In the genomic region with DNA sequence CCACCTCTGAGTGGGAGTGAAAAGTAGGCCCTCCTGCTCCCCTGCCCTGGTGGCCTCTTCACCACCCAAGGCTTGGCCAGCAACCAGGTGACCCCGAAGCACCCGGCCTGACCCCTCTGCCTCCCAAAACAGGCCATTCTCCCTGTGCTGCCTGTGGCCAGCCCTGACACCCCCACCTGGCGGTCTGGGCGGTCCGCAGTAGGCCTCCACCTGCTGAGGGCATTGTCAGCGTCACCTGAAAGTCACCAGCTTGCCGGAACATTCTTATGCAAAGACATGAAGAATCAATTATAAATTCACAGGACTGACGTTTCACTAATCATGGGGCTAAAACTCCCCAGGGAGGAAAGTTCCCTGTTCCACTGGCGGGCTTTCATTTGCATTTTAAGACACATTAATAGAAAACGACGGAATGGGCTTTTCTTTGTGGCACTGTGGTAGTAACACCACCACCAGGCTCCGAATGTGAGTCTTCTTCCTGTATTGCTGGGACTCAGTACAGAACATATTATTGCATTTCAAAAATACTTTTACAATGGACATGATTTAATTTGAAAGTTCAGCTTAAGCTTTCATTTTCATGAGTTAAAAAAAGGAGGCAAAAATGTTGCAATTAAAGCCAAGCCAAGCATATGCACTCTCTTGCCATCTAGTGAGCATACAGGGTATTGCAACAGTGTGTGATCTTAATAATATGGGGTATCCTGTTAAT, we compare ENCODE assay signal across 8 cellular contexts. TPM values are rescaled to one million over a fixed set of nuclear protein-coding genes. Genes with fewer than 3 reads are reported as not detected.
A peak's percentile ranks its signal among the peaks of the same experiment; 100 is the strongest.
DNase-seq lines count a peak whose midpoint lies in the region; ATAC-seq and TF ChIP-seq lines count a peak whose summit lies in the region.

No MANE protein-coding gene starts in this region.

- peak; percentile 82 for DNase-seq in DMS 273 (lab: John Stamatoyannopoulos, UW; ENCODE audit: unreplicated experiment)
- DNase-seq in DMS 273 treated with DMSO at 0.1 percent for 48 hours (lab: John Stamatoyannopoulos, UW) = no peak
- DNase-seq in NCI-H2171 (lab: John Stamatoyannopoulos, UW) = peak; percentile 30
- DNase-seq in activated naive CD8-positive, alpha-beta T cell treated with anti-CD3 and anti-CD28 coated beads for 36 hours = peak; percentile 21
- DNase-seq in heart left ventricle = peak in 2 of 5 donors; percentile 24 to 55
- peak; percentile 62 for DNase-seq in sciatic nerve (ENCODE audit: low spot score)

- H3K27ac ChIP-seq in heart left ventricle = peak overlapping the region in 7 of 12 donors; percentile 10 to 87 (median 80)

- ATAC-seq in GM19035 (IDR thresholded peaks at IDR 0.05; ENCODE audit: unreplicated experiment) = peak; percentile 71
- ATAC-seq in HG03064 (IDR thresholded peaks at IDR 0.05; ENCODE audit: low read depth, unreplicated experiment) = peak; percentile 66
- ATAC-seq in heart left ventricle = no peak
- peak; percentile 36 for ATAC-seq in sciatic nerve

- no peaks in the 10 kb centered on the region for H3K9me3 Mint-ChIP-seq in activated naive CD8-positive, alpha-beta T cell treated with anti-CD3 and anti-CD28 coated beads for 36 hours

- no peaks in the 10 kb centered on the region for H3K27me3 Mint-ChIP-seq in activated naive CD8-positive, alpha-beta T cell treated with anti-CD3 and anti-CD28 coated beads for 36 hours

- 63 to 85% (median 67%) methylated on average over 12 of the region's 12 CpGs for WGBS in heart left ventricle, 4 donors

- H3K27ac Mint-ChIP-seq in activated naive CD8-positive, alpha-beta T cell treated with anti-CD3 and anti-CD28 coated beads for 36 hours = peak overlapping the region; percentile 84

- H3K4me1 ChIP-seq in heart left ventricle = peaks cover 0 to 62% (median 42%) of the 10 kb centered on the region in 12 donors

- peaks cover 0 to 67% (median 36%) of the 10 kb centered on the region in 9 donors for H3K36me3 ChIP-seq in heart left ventricle

- no peak overlapping the region for H3K4me3 Mint-ChIP-seq in activated naive CD8-positive, alpha-beta T cell treated with anti-CD3 and anti-CD28 coated beads for 36 hours

- peak; percentile 86 to 97 (median 96) for TF ChIP-seq CTCF in heart left ventricle (IDR thresholded peaks at IDR 0.05)

- no peak for TF ChIP-seq POLR2A in heart left ventricle (IDR thresholded peaks at IDR 0.05)

- H3K36me3 Mint-ChIP-seq in activated naive CD8-positive, alpha-beta T cell treated with anti-CD3 and anti-CD28 coated beads for 36 hours = peaks cover 3% of the 10 kb centered on the region

- H3K4me3 ChIP-seq in heart left ventricle = peak overlapping the region in 1 of 12 donors; percentile 14

- no peaks in the 10 kb centered on the region for H3K27me3 ChIP-seq in heart left ventricle

- H3K4me1 Mint-ChIP-seq in activated naive CD8-positive, alpha-beta T cell treated with anti-CD3 and anti-CD28 coated beads for 36 hours = peaks cover 9% of the 10 kb centered on the region

- H3K9me3 ChIP-seq in heart left ventricle = no peaks in the 10 kb centered on the region

- intact Hi-C loops in heart left ventricle (cut with DNase I) (loop anchor here in 9 of 10 donors (1.0 to 10.0 kb wide), 7 partner anchors 38 to 190 kb away; a partner anchor contains a TSS), sciatic nerve (cut with DNase I) (no loop called here)

RNA-seq across cellular contexts. Expression of a gene that starts 57.4 kb away (rescaled TPM):
- 10 to 100 TPM; 22.8 to 23.7 TPM for total RNA-seq in activated naive CD8-positive, alpha-beta T cell treated with anti-CD3 and anti-CD28 coated beads for 36 hours
- total RNA-seq in heart left ventricle = 100 to 1,000 TPM in 8 of 9 donors, 10 to 100 TPM in 1; 94.6 to 200 (median 172) TPM
- polyA plus RNA-seq in heart left ventricle = 100 to 1,000 TPM in 1 of 2 donors, 10 to 100 TPM in 1; 69.2 to 139 TPM
- 52.9 TPM for total RNA-seq in sciatic nerve

Comparison
In these comparisons a context has a peak if more than half of its experiments do, and no peak if none do; other contexts are left out.
1. ATAC-seq: peak in GM19035 (single experiment), HG03064 (single experiment) and sciatic nerve (single experiment); none in heart left ventricle (0 of 4).